ENCODE assay signal across 1 cellular context in the genomic region with DNA sequence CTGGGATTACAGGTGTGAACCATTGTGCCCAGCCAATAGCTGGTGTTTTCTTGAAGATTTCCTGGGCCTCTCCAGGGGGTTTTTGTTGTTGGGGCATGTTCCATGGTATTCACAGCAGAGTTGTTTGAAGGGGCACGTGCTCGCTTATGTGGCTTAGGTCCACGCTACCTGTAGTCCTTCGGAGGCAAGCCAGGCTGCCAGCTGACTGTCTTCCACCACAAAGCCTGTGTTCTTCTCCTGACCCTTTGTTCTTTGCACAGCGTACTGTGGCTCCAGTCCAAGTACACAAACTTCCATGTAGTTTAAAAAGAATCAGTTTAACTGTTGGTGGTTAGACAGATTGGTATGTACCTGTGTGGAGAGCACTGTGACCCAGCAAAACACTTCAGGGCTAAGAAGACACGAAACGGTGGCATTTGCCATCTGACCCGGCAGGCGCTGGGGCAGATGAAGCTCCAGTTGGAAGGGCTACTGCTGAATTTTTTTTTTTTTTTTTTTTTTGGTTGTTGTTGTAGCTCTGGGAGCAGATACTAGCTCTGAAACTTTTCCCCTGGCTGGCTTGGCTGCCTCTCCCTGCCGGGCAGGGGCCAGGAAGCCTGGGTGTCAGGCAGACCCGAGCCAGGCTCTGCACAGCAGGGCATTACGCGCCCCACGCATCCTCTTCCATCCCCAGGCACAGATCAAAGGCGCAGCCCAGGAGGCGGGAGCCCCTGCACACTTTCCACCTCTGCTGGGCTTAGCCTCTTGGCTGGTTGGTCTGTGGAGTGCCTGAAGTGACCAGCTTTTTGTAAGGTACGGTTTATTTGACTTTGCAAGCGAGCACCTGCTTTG.
TF ChIP-seq lines count a peak whose summit lies in the region.

No MANE protein-coding gene starts in this region.

TF ChIP-seq in HepG2, 621 proteins besides CTCF, POLR2A, EP300 and RAD21 (continued from another document and continues in another):
- TF ChIP-seq CERS6 (CRISPR knock-in tag; IDR thresholded peaks at IDR 0.05) (no peak), ETV5 (CRISPR knock-in tag; IDR thresholded peaks at IDR 0.05; ENCODE audit: borderline replicate concordance) (peak; percentile 65; the same call in 1 of the 2 replicates), RCOR2 (CRISPR knock-in tag; IDR thresholded peaks at IDR 0.05) (peak; percentile 65), ZNF761 (CRISPR knock-in tag; conservative IDR thresholded peaks at IDR 0.05) (no peak; the same call in none of the 2 replicates), FOXJ3 (CRISPR knock-in tag; IDR thresholded peaks at IDR 0.05; ENCODE audit: borderline replicate concordance) (peak; percentile 79; the same call in 1 of the 2 replicates), SRSF4 (IDR thresholded peaks at IDR 0.05; ENCODE audit: low read depth, low read length, poor library complexity, severe bottlenecking) (no peak), ONECUT2 (CRISPR knock-in tag; IDR thresholded peaks at IDR 0.05) (no peak), GPN1 (CRISPR knock-in tag; IDR thresholded peaks at IDR 0.05; ENCODE audit: borderline replicate concordance) (no peak), JDP2 (CRISPR knock-in tag; IDR thresholded peaks at IDR 0.05; ENCODE audit: borderline replicate concordance) (peak; percentile 39; the same call in 1 of the 2 replicates), FLYWCH1 (CRISPR knock-in tag; IDR thresholded peaks at IDR 0.05) (no peak), KDM5A (IDR thresholded peaks at IDR 0.05; ENCODE audit: borderline replicate concordance, low read length) (no peak; the same call in 1 of the 2 replicates), ZNF546 (CRISPR knock-in tag; conservative IDR thresholded peaks at IDR 0.05) (peak; percentile 54; the same call in 1 of the 2 replicates), ATF4 (CRISPR knock-in tag; IDR thresholded peaks at IDR 0.05) (no peak; a peak in 1 of 4 replicates), SAP130 (CRISPR knock-in tag; IDR thresholded peaks at IDR 0.05; ENCODE audit: low read depth) (peak; percentile 98), DNMT3B (CRISPR knock-in tag; conservative IDR thresholded peaks at IDR 0.05) (no peak), ZNF143 (CRISPR knock-in tag; IDR thresholded peaks at IDR 0.05) (no peak), ZNF740 (CRISPR knock-in tag; IDR thresholded peaks at IDR 0.05) (no peak), DPF2 (CRISPR knock-in tag; IDR thresholded peaks at IDR 0.05; ENCODE audit: borderline replicate concordance, low read depth) (no peak; the same call in 1 of the 2 replicates), NRL (CRISPR knock-in tag; IDR thresholded peaks at IDR 0.05; ENCODE audit: borderline replicate concordance) (peak; percentile 29; the same call in 1 of the 2 replicates), SIX1 (CRISPR knock-in tag; IDR thresholded peaks at IDR 0.05; ENCODE audit: borderline replicate concordance) (peak; percentile 59; the same call in 1 of the 2 replicates), PAF1 (CRISPR knock-in tag; IDR thresholded peaks at IDR 0.05) (no peak), ZNF383 (CRISPR knock-in tag; IDR thresholded peaks at IDR 0.05; ENCODE audit: borderline replicate concordance) (no peak), ZNF460 (CRISPR knock-in tag; IDR thresholded peaks at IDR 0.05; ENCODE audit: borderline replicate concordance) (peak; percentile 36; the same call in 1 of the 2 replicates), THAP7 (CRISPR knock-in tag; IDR thresholded peaks at IDR 0.05) (no peak)
- TF ChIP-seq, protein P1, sequence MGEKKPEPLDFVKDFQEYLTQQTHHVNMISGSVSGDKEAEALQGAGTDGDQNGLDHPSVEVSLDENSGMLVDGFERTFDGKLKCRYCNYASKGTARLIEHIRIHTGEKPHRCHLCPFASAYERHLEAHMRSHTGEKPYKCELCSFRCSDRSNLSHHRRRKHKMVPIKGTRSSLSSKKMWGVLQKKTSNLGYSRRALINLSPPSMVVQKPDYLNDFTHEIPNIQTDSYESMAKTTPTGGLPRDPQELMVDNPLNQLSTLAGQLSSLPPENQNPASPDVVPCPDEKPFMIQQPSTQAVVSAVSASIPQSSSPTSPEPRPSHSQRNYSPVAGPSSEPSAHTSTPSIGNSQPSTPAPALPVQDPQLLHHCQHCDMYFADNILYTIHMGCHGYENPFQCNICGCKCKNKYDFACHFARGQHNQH (CRISPR knock-in tag; IDR thresholded peaks at IDR 0.05) = peak; percentile 92
- TF ChIP-seq, protein P2, sequence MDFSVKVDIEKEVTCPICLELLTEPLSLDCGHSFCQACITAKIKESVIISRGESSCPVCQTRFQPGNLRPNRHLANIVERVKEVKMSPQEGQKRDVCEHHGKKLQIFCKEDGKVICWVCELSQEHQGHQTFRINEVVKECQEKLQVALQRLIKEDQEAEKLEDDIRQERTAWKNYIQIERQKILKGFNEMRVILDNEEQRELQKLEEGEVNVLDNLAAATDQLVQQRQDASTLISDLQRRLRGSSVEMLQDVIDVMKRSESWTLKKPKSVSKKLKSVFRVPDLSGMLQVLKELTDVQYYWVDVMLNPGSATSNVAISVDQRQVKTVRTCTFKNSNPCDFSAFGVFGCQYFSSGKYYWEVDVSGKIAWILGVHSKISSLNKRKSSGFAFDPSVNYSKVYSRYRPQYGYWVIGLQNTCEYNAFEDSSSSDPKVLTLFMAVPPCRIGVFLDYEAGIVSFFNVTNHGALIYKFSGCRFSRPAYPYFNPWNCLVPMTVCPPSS (IDR thresholded peaks at IDR 0.05) = no peak
- TF ChIP-seq, protein P3, sequence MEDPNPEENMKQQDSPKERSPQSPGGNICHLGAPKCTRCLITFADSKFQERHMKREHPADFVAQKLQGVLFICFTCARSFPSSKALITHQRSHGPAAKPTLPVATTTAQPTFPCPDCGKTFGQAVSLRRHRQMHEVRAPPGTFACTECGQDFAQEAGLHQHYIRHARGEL (CRISPR knock-in tag; IDR thresholded peaks at IDR 0.05) = no peak
- TF ChIP-seq, protein P4, sequence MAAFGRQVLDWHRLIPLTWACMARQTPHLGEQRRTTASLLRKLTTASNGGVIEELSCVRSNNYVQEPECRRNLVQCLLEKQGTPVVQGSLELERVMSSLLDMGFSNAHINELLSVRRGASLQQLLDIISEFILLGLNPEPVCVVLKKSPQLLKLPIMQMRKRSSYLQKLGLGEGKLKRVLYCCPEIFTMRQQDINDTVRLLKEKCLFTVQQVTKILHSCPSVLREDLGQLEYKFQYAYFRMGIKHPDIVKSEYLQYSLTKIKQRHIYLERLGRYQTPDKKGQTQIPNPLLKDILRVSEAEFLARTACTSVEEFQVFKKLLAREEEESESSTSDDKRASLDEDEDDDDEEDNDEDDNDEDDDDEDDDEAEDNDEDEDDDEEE (CRISPR knock-in tag; IDR thresholded peaks at IDR 0.05) = peak; percentile 73; the same call in 1 of the 2 replicates
- TF ChIP-seq, protein P5, sequence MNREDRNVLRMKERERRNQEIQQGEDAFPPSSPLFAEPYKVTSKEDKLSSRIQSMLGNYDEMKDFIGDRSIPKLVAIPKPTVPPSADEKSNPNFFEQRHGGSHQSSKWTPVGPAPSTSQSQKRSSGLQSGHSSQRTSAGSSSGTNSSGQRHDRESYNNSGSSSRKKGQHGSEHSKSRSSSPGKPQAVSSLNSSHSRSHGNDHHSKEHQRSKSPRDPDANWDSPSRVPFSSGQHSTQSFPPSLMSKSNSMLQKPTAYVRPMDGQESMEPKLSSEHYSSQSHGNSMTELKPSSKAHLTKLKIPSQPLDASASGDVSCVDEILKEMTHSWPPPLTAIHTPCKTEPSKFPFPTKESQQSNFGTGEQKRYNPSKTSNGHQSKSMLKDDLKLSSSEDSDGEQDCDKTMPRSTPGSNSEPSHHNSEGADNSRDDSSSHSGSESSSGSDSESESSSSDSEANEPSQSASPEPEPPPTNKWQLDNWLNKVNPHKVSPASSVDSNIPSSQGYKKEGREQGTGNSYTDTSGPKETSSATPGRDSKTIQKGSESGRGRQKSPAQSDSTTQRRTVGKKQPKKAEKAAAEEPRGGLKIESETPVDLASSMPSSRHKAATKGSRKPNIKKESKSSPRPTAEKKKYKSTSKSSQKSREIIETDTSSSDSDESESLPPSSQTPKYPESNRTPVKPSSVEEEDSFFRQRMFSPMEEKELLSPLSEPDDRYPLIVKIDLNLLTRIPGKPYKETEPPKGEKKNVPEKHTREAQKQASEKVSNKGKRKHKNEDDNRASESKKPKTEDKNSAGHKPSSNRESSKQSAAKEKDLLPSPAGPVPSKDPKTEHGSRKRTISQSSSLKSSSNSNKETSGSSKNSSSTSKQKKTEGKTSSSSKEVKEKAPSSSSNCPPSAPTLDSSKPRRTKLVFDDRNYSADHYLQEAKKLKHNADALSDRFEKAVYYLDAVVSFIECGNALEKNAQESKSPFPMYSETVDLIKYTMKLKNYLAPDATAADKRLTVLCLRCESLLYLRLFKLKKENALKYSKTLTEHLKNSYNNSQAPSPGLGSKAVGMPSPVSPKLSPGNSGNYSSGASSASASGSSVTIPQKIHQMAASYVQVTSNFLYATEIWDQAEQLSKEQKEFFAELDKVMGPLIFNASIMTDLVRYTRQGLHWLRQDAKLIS (CRISPR knock-in tag; IDR thresholded peaks at IDR 0.05) = peak; percentile 98
- TF ChIP-seq, protein P6, sequence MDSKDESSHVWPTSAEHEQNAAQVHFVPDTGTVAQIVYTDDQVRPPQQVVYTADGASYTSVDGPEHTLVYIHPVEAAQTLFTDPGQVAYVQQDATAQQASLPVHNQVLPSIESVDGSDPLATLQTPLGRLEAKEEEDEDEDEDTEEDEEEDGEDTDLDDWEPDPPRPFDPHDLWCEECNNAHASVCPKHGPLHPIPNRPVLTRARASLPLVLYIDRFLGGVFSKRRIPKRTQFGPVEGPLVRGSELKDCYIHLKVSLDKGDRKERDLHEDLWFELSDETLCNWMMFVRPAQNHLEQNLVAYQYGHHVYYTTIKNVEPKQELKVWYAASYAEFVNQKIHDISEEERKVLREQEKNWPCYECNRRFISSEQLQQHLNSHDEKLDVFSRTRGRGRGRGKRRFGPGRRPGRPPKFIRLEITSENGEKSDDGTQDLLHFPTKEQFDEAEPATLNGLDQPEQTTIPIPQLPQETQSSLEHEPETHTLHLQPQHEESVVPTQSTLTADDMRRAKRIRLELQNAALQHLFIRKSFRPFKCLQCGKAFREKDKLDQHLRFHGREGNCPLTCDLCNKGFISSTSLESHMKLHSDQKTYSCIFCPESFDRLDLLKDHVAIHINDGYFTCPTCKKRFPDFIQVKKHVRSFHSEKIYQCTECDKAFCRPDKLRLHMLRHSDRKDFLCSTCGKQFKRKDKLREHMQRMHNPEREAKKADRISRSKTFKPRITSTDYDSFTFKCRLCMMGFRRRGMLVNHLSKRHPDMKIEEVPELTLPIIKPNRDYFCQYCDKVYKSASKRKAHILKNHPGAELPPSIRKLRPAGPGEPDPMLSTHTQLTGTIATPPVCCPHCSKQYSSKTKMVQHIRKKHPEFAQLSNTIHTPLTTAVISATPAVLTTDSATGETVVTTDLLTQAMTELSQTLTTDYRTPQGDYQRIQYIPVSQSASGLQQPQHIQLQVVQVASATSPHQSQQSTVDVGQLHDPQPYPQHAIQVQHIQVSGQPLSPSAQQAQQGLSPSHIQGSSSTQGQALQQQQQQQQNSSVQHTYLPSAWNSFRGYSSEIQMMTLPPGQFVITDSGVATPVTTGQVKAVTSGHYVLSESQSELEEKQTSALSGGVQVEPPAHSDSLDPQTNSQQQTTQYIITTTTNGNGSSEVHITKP (CRISPR knock-in tag; IDR thresholded peaks at IDR 0.05; ENCODE audit: low read depth) = peak; percentile 80
- TF ChIP-seq, protein P7, sequence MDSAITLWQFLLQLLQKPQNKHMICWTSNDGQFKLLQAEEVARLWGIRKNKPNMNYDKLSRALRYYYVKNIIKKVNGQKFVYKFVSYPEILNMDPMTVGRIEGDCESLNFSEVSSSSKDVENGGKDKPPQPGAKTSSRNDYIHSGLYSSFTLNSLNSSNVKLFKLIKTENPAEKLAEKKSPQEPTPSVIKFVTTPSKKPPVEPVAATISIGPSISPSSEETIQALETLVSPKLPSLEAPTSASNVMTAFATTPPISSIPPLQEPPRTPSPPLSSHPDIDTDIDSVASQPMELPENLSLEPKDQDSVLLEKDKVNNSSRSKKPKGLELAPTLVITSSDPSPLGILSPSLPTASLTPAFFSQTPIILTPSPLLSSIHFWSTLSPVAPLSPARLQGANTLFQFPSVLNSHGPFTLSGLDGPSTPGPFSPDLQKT (CRISPR knock-in tag; IDR thresholded peaks at IDR 0.05; ENCODE audit: borderline replicate concordance) = no peak
